Comparison of ENCODE assay signal across 1 cellular context in the genomic region with DNA sequence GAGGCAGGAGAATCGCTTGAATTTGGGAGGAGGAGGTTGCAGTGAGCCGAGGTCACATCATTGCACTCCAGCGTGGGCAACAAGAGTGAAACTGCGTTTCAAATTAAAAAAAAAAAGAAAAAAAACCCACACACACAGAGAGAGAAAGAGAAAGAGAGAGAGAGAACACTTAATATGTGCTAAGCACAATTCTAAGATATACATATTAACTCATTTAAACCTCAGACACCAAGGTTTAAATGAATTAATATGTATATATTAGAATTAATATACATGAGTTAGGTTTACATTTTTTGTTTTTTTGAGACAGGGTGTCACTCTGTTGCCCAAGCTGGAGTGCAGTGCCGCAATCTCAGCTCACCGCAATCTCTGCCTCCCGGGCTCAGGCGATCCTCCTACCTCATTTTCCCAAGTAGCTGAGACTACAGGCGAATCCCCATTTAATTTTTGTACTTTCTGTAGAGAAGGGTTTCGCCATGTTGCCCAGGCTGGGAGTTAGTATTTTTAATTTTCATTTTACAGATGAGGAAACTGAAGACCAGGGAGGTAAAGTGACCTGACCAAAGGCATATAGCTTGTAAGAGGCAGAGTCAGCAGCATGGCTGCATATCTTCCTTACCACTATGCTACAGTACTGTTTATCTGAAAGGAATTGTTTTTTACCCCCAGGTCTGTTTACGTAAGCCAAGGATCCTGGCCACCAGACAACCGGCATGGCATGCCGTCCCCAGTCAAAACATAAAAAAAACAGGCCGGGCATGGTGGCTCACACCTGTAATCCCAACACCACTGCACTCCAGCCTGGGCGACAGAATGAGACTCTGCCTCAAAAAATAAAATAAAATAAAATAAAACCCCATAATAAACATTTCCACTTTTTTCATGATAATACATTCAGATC.
TF ChIP-seq lines count a peak whose summit lies in the region.

No MANE protein-coding gene starts in this region.

TF ChIP-seq in GM23338, 12 proteins besides CTCF, POLR2A, EP300 and RAD21:
- no peak for TF ChIP-seq EZH2phosphoT487 (IDR thresholded peaks at IDR 0.05; ENCODE audit: unreplicated experiment)
- TF ChIP-seq, protein P1, sequence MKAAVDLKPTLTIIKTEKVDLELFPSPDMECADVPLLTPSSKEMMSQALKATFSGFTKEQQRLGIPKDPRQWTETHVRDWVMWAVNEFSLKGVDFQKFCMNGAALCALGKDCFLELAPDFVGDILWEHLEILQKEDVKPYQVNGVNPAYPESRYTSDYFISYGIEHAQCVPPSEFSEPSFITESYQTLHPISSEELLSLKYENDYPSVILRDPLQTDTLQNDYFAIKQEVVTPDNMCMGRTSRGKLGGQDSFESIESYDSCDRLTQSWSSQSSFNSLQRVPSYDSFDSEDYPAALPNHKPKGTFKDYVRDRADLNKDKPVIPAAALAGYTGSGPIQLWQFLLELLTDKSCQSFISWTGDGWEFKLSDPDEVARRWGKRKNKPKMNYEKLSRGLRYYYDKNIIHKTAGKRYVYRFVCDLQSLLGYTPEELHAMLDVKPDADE (IDR thresholded peaks at IDR 0.05), result no peak
- no peak for TF ChIP-seq CREB1 (CRISPR knock-in tag; IDR thresholded peaks at IDR 0.05; ENCODE audit: low read depth)
- TF ChIP-seq POLR2AphosphoS5 (IDR thresholded peaks at IDR 0.05; ENCODE audit: low read depth), result no peak
- TF ChIP-seq, protein P2, sequence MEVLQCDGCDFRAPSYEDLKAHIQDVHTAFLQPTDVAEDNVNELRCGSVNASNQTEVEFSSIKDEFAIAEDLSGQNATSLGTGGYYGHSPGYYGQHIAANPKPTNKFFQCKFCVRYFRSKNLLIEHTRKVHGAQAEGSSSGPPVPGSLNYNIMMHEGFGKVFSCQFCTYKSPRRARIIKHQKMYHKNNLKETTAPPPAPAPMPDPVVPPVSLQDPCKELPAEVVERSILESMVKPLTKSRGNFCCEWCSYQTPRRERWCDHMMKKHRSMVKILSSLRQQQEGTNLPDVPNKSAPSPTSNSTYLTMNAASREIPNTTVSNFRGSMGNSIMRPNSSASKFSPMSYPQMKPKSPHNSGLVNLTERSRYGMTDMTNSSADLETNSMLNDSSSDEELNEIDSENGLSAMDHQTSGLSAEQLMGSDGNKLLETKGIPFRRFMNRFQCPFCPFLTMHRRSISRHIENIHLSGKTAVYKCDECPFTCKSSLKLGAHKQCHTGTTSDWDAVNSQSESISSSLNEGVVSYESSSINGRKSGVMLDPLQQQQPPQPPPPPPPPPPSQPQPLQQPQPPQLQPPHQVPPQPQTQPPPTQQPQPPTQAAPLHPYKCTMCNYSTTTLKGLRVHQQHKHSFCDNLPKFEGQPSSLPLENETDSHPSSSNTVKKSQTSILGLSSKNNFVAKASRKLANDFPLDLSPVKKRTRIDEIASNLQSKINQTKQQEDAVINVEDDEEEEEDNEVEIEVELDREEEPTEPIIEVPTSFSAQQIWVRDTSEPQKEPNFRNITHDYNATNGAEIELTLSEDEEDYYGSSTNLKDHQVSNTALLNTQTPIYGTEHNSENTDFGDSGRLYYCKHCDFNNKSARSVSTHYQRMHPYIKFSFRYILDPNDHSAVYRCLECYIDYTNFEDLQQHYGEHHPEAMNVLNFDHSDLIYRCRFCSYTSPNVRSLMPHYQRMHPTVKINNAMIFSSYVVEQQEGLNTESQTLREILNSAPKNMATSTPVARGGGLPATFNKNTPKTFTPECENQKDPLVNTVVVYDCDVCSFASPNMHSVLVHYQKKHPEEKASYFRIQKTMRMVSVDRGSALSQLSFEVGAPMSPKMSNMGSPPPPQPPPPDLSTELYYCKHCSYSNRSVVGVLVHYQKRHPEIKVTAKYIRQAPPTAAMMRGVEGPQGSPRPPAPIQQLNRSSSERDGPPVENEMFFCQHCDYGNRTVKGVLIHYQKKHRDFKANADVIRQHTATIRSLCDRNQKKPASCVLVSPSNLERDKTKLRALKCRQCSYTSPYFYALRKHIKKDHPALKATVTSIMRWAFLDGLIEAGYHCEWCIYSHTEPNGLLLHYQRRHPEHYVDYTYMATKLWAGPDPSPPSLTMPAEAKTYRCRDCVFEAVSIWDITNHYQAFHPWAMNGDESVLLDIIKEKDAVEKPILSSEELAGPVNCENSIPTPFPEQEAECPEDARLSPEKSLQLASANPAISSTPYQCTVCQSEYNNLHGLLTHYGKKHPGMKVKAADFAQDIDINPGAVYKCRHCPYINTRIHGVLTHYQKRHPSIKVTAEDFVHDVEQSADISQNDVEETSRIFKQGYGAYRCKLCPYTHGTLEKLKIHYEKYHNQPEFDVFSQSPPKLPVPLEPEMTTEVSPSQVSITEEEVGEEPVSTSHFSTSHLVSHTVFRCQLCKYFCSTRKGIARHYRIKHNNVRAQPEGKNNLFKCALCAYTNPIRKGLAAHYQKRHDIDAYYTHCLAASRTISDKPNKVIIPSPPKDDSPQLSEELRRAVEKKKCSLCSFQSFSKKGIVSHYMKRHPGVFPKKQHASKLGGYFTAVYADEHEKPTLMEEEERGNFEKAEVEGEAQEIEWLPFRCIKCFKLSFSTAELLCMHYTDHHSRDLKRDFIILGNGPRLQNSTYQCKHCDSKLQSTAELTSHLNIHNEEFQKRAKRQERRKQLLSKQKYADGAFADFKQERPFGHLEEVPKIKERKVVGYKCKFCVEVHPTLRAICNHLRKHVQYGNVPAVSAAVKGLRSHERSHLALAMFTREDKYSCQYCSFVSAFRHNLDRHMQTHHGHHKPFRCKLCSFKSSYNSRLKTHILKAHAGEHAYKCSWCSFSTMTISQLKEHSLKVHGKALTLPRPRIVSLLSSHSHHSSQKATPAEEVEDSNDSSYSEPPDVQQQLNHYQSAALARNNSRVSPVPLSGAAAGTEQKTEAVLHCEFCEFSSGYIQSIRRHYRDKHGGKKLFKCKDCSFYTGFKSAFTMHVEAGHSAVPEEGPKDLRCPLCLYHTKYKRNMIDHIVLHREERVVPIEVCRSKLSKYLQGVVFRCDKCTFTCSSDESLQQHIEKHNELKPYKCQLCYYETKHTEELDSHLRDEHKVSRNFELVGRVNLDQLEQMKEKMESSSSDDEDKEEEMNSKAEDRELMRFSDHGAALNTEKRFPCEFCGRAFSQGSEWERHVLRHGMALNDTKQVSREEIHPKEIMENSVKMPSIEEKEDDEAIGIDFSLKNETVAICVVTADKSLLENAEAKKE (CRISPR knock-in tag; IDR thresholded peaks at IDR 0.05), result no peak
- TF ChIP-seq STAT1 (IDR thresholded peaks at IDR 0.05; ENCODE audit: unreplicated experiment), result no peak
- TF ChIP-seq NANOG (IDR thresholded peaks at IDR 0.05; ENCODE audit: borderline replicate concordance), result no peak
- TF ChIP-seq, protein P3, sequence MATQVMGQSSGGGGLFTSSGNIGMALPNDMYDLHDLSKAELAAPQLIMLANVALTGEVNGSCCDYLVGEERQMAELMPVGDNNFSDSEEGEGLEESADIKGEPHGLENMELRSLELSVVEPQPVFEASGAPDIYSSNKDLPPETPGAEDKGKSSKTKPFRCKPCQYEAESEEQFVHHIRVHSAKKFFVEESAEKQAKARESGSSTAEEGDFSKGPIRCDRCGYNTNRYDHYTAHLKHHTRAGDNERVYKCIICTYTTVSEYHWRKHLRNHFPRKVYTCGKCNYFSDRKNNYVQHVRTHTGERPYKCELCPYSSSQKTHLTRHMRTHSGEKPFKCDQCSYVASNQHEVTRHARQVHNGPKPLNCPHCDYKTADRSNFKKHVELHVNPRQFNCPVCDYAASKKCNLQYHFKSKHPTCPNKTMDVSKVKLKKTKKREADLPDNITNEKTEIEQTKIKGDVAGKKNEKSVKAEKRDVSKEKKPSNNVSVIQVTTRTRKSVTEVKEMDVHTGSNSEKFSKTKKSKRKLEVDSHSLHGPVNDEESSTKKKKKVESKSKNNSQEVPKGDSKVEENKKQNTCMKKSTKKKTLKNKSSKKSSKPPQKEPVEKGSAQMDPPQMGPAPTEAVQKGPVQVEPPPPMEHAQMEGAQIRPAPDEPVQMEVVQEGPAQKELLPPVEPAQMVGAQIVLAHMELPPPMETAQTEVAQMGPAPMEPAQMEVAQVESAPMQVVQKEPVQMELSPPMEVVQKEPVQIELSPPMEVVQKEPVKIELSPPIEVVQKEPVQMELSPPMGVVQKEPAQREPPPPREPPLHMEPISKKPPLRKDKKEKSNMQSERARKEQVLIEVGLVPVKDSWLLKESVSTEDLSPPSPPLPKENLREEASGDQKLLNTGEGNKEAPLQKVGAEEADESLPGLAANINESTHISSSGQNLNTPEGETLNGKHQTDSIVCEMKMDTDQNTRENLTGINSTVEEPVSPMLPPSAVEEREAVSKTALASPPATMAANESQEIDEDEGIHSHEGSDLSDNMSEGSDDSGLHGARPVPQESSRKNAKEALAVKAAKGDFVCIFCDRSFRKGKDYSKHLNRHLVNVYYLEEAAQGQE (IDR thresholded peaks at IDR 0.05; ENCODE audit: unreplicated experiment), result no peak
- no peak for TF ChIP-seq JUNB (IDR thresholded peaks at IDR 0.05; ENCODE audit: unreplicated experiment)
- TF ChIP-seq ZNF331 (CRISPR knock-in tag; IDR thresholded peaks at IDR 0.05; ENCODE audit: low read depth), result no peak
- no peak for TF ChIP-seq ZNF114 (CRISPR knock-in tag; IDR thresholded peaks at IDR 0.05)
- TF ChIP-seq EZH2 (IDR thresholded peaks at IDR 0.05; ENCODE audit: low read depth, unreplicated experiment), result no peak
TF ChIP-seq in GM23338: peak in this region for 0.
